Comparison of ENCODE assay signal across 1 cellular context in genomic region chr3:64651791-64652241, GRCh38.
TF ChIP-seq lines count a peak whose summit lies in the region.

No MANE protein-coding gene starts in this region.

TF ChIP-seq in IMR-90, 13 proteins besides CTCF, POLR2A, EP300 and RAD21 (continued from another document):
- no peak for TF ChIP-seq RFX5 (IDR thresholded peaks at IDR 0.05; ENCODE audit: low read depth, low read length)
- TF ChIP-seq NFE2L2 (IDR thresholded peaks at IDR 0.05; ENCODE audit: low read depth, low read length) = no peak
- no peak for TF ChIP-seq MXI1 (IDR thresholded peaks at IDR 0.05; ENCODE audit: borderline replicate concordance, low read depth, low read length)
- TF ChIP-seq MAZ (IDR thresholded peaks at IDR 0.05; ENCODE audit: borderline replicate concordance, low read depth, low read length) = no peak
- no peak for TF ChIP-seq ELK1 (IDR thresholded peaks at IDR 0.05; ENCODE audit: borderline replicate concordance, low read depth, low read length)
- TF ChIP-seq FOS (IDR thresholded peaks at IDR 0.05; ENCODE audit: low read depth, low read length) = no peak
- no peak for TF ChIP-seq SMC3 (IDR thresholded peaks at IDR 0.05; ENCODE audit: low read depth, low read length)
